ENCODE assay signal across 21 cellular contexts in genomic region chrX:45596190-45596808, GRCh38.
DNase-seq lines count a peak whose midpoint lies in the region; ATAC-seq, FAIRE-seq and TF ChIP-seq lines count a peak whose summit lies in the region.
"Had no signal": no experiment of that assay in that cellular context is flagged by ENCODE, and none has a peak within 500 bp of the region (broad histone marks: within the 10 kb centered on the region; RNA-seq: fewer than 3 reads in every experiment).

No MANE protein-coding gene starts in this region.

- no peaks in the 10 kb centered on the region for H3K79me2 ChIP-seq in SK-N-SH (ENCODE audit: insufficient read depth)

- H3K9me3 Mint-ChIP-seq in glutamatergic neuron (ENCODE audit: unreplicated experiment), result no peaks in the 10 kb centered on the region

- CTCF ChIA-PET in SK-N-SH (lab: Yijun Ruan, JAX), result no interaction called here

- 37% methylated on average over 2 of the region's 2 CpGs for WGBS in SK-N-SH (ENCODE audit: low lambda C conversion rate)
- WGBS in pancreas, 2 donors, result 48 to 55% methylated on average over 2 of the region's 2 CpGs

- no peak overlapping the region for H3K4me3 Mint-ChIP-seq in glutamatergic neuron (ENCODE audit: unreplicated experiment)

- POLR2A ChIA-PET in SK-N-SH (lab: Yijun Ruan, JAX), result no interaction called here

- no peak for ATAC-seq in pancreas
- no peak for ATAC-seq in HG02678 (IDR thresholded peaks at IDR 0.05; ENCODE audit: unreplicated experiment)
- ATAC-seq: HCT116 had no signal

- TF ChIP-seq POLR2A in GM12892 (IDR thresholded peaks at IDR 0.05; ENCODE audit: low read depth, low read length), result no peak
- no peak for TF ChIP-seq POLR2A in uterus (IDR thresholded peaks at IDR 0.05)

- H3K36me3 Mint-ChIP-seq in glutamatergic neuron (ENCODE audit: unreplicated experiment), result no peaks in the 10 kb centered on the region

- H3K4me2 ChIP-seq in SK-N-SH, result no peak overlapping the region

- intact Hi-C loops in pancreas (cut with DNase I), result no loop called here
- intact Hi-C loops in uterus (cut with DNase I; ENCODE audit: low total_unique reads), result no loop called here

- H3K4me3 ChIP-seq in SK-N-SH (ENCODE audit: low read depth in 2 of 2, low read length in 1 of 2) (no peak overlapping the region), fibroblast of pulmonary artery (replicated peaks; ENCODE audit: low read depth, low read length) (no peak overlapping the region), pancreas (no peak overlapping the region), uterus (no peak overlapping the region)
- H3K4me3 ChIP-seq: lung, stomach had no signal

- no peaks in the 10 kb centered on the region for H3K27me3 Mint-ChIP-seq in glutamatergic neuron (ENCODE audit: unreplicated experiment)

- H3K9me3 ChIP-seq in SK-N-SH (0 out of 2 replicates have a peak, but pooled peaks cover 7% of the 10 kb centered on the region), pancreas (no peaks in the 10 kb centered on the region), uterus (no peaks in the 10 kb centered on the region)
- H3K9me3 ChIP-seq: stomach had no signal

- peak; percentile 5 for FAIRE-seq in GM12892 (lab: Jason Lieb, UNC)
- FAIRE-seq in pancreas (lab: Jason Lieb, UNC), result peak; percentile 67
- FAIRE-seq: HTR-8/SVneo had no signal

- peaks cover 3% of the 10 kb centered on the region for H3K4me1 Mint-ChIP-seq in glutamatergic neuron (ENCODE audit: low read depth, unreplicated experiment)

- no peaks in the 10 kb centered on the region for H3K27me3 ChIP-seq in SK-N-SH (ENCODE audit: insufficient read depth)
- peaks cover 0 to 4% (median 0%) of the 10 kb centered on the region in 4 donors for H3K27me3 ChIP-seq in pancreas
- peaks cover 0 to 4% of the 10 kb centered on the region in 2 donors for H3K27me3 ChIP-seq in uterus

- TF ChIP-seq EP300 in SK-N-SH (IDR thresholded peaks at IDR 0.05; ENCODE audit: borderline replicate concordance in 1 of 2, low read depth in 1 of 2, low read length in 1 of 2), result no peak

- no peak overlapping the region for H3K9ac ChIP-seq in SK-N-SH

- H3K36me3 ChIP-seq in SK-N-SH (replicated peaks in 1 of 2; ENCODE audit: control insufficient read depth in 1 of 2, insufficient read depth in 2 of 2, low read length in 1 of 2) (no peaks in the 10 kb centered on the region), pancreas (no peaks in the 10 kb centered on the region), uterus (no peaks in the 10 kb centered on the region)
- H3K36me3 ChIP-seq: stomach had no signal

- no peaks in the 10 kb centered on the region for H3K9me2 ChIP-seq in SK-N-SH

- H3K27ac ChIP-seq in SK-N-SH (ENCODE audit: low read depth in 2 of 2, low read length in 1 of 2) (no peak overlapping the region), pancreas (no peak overlapping the region), caudate nucleus (ENCODE audit: low read depth, low read length) (no peak overlapping the region), uterus (no peak overlapping the region)
- H3K27ac ChIP-seq: stomach had no signal

- H3K27ac Mint-ChIP-seq in glutamatergic neuron (ENCODE audit: unreplicated experiment), result no peak overlapping the region

- H3F3A ChIP-seq in SK-N-SH (replicated peaks; ENCODE audit: insufficient read depth), result no peaks in the 10 kb centered on the region

- DNase-seq in GM12892 (ENCODE audit: insufficient read length) (no peak), SK-N-SH (no peak), fibroblast of pulmonary artery (ENCODE audit: low read depth) (peak; percentile 37), pancreas (no peak), caudate nucleus (lab: John Stamatoyannopoulos, UW) (no peak), uterus (no peak), glutamatergic neuron (no peak)
- DNase-seq: activated CD4-positive, alpha-beta T cell treated with anti-CD3 and anti-CD28 coated beads for 4 hours; activated CD8-positive, alpha-beta memory T cell treated with anti-CD3 and anti-CD28 coated beads, Interleukin-2, amount 50 U/mL, for 48 hours; activated gamma-delta T cell; AML-193; anterior cingulate cortex; COR-L47; EL; NCI-H146; NCI-H2227 treated with DMSO at 0.1 percent for 48 hours; stomach had no signal

- no peak for TF ChIP-seq RAD21 in SK-N-SH (IDR thresholded peaks at IDR 0.05; ENCODE audit: low read length)

- H4K20me1 ChIP-seq in SK-N-SH (ENCODE audit: insufficient read depth), result no peaks in the 10 kb centered on the region

- TF ChIP-seq CTCF in SK-N-SH (IDR thresholded peaks at IDR 0.05) (no peak), fibroblast of pulmonary artery (IDR thresholded peaks at IDR 0.05; ENCODE audit: low read length, missing control alignments) (peak; percentile 10), pancreas (IDR thresholded peaks at IDR 0.05) (no peak), uterus (IDR thresholded peaks at IDR 0.05) (no peak), glutamatergic neuron (IDR thresholded peaks at IDR 0.05; ENCODE audit: partially characterized antibody, unreplicated experiment) (no peak)

- H3K4me1 ChIP-seq in SK-N-SH (ENCODE audit: control insufficient read depth in 1 of 2, insufficient read depth in 2 of 2, low read depth in 1 of 2, low read length in 1 of 2), result no peaks in the 10 kb centered on the region
- H3K4me1 ChIP-seq in pancreas, result no peaks in the 10 kb centered on the region
- no peaks in the 10 kb centered on the region for H3K4me1 ChIP-seq in uterus
- H3K4me1 ChIP-seq: stomach had no signal

- H2AFZ ChIP-seq in SK-N-SH (ENCODE audit: low read depth), result 0 out of 2 replicates have a peak overlapping the region, but pooled peaks have one; percentile 21

TF ChIP-seq in SK-N-SH, 30 proteins besides CTCF, POLR2A, EP300 and RAD21:
- no peak for TF ChIP-seq POLR2AphosphoS5 (IDR thresholded peaks at IDR 0.05; ENCODE audit: low read depth, low read length)
TF ChIP-seq in SK-N-SH: peak in this region for 0.
